In genomic region chr7:4181446-4181845, GRCh38 we compare ENCODE assay signal across 6 cellular contexts.
"Had no signal": no experiment of that assay in that cellular context is flagged by ENCODE, and none has a peak within 500 bp of the region (broad histone marks: within the 10 kb centered on the region; RNA-seq: fewer than 3 reads in every experiment).

No MANE protein-coding gene starts in this region.

- DNase-seq: H9, HCEC 1CT, HFFc6, IMR-90 had no signal

- H3K27ac Mint-ChIP-seq: GM23338, H9, HFFc6 had no signal

- H3K4me3 Mint-ChIP-seq: GM23338, H9, HFFc6 had no signal

- ATAC-seq: GM23338, K562 had no signal

- H3K4me3 ChIP-seq: GM23338, K562 had no signal
